Comparison of ENCODE assay signal across 16 cellular contexts in the genomic region with DNA sequence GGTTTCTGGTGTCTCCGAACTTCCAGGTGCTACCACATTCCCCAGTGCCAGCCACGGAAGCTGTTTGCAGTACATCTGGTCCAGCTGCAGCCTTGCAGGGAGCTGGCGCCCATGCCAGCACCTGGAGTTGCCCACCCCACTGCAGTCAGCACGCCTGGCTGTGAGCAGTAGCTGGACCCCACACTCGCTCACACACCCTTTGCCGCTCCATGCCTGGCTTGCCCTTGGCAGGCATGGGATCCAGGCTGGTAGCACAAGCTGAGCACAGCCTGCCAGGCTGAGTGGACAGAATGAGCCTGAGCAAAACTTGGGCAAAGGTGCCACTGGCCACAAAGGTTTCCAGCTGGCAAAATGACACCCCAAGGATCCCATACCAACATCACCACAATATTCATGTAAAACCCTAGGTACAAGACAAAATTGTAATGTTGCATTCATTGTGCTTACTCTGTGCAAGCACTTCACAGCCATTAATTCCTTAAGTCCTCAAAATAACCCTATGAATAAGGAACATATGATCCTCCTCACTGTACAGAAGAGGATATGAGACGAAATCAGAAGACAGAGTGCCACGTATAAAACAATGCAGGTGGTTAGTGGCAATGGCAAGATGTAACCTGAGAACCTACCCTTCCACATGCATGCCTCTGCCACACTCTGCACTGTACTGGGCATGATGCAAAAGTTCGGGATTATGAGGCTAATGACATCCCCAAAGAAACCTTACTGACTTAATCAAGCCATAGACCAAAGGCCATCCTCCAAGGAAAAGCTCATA.
"Had no signal": no experiment of that assay in that cellular context is flagged by ENCODE, and none has a peak within 500 bp of the region (broad histone marks: within the 10 kb centered on the region; RNA-seq: fewer than 3 reads in every experiment).

No MANE protein-coding gene starts in this region.

- H3K4me1 ChIP-seq: right lobe of liver had no signal

- DNase-seq: activated CD4-positive, alpha-beta T cell treated with anti-CD3 and anti-CD28 coated beads for 36 hours; activated CD8-positive, alpha-beta memory T cell treated with anti-CD3 and anti-CD28 coated beads, Interleukin-2, amount 50 U/mL, for 4 hours; activated CD8-positive, alpha-beta T cell treated with anti-CD3 and anti-CD28 coated beads for 36 hours; activated gamma-delta T cell treated with Interleukin-2 at 50 U/mL for 16 hours; activated naive CD8-positive, alpha-beta T cell treated with anti-CD3 and anti-CD28 coated beads for 36 hours; activated T-cell treated with anti-CD3 and anti-CD28 coated beads, Interleukin-2, amount 50 U/mL, for 72 hours; anterior cingulate cortex; endodermal cell; head of caudate nucleus; natural killer cell; nucleus accumbens; right lobe of liver; stimulated activated CD4-positive, alpha-beta T cell treated with anti-CD3 and anti-CD28 coated beads, Interleukin-12 subunit alpha, Interleukin-12 subunit beta, amount 100 ng/mL, for 4 hours; stimulated activated naive CD8-positive, alpha-beta T cell treated with anti-CD3 and anti-CD28 coated beads, Interleukin-15, Interleukin-2, amounts not matched to agents 100 U/mL and 50 U/mL, for 24 hours; T-helper 9 cell had no signal

- ATAC-seq: activated CD4-positive, alpha-beta T cell treated with anti-CD3 and anti-CD28 coated beads for 36 hours; activated CD8-positive, alpha-beta T cell treated with anti-CD3 and anti-CD28 coated beads for 36 hours; activated T-cell treated with anti-CD3 and anti-CD28 coated beads, Interleukin-2, amount 50 U/mL, for 72 hours; natural killer cell; stimulated activated naive CD8-positive, alpha-beta T cell treated with anti-CD3 and anti-CD28 coated beads, Interleukin-15, Interleukin-2, amounts not matched to agents 100 U/mL and 50 U/mL, for 24 hours had no signal

- H3K4me3 ChIP-seq: right lobe of liver, upper lobe of left lung had no signal

- H3K27me3 ChIP-seq: right lobe of liver, upper lobe of left lung had no signal

- H3K27ac ChIP-seq: right lobe of liver, upper lobe of left lung had no signal

- H3K9me3 ChIP-seq: right lobe of liver, upper lobe of left lung had no signal

- H3K36me3 ChIP-seq: right lobe of liver, upper lobe of left lung had no signal
